ENCODE assay signal across 8 cellular contexts in genomic region chr7:36389371-36390198, GRCh38. TPM values are rescaled to one million over a fixed set of nuclear protein-coding genes. Genes with fewer than 3 reads are reported as not detected.
DNase-seq lines count a peak whose midpoint lies in the region; ATAC-seq and TF ChIP-seq lines count a peak whose summit lies in the region.

A gene with protein sequence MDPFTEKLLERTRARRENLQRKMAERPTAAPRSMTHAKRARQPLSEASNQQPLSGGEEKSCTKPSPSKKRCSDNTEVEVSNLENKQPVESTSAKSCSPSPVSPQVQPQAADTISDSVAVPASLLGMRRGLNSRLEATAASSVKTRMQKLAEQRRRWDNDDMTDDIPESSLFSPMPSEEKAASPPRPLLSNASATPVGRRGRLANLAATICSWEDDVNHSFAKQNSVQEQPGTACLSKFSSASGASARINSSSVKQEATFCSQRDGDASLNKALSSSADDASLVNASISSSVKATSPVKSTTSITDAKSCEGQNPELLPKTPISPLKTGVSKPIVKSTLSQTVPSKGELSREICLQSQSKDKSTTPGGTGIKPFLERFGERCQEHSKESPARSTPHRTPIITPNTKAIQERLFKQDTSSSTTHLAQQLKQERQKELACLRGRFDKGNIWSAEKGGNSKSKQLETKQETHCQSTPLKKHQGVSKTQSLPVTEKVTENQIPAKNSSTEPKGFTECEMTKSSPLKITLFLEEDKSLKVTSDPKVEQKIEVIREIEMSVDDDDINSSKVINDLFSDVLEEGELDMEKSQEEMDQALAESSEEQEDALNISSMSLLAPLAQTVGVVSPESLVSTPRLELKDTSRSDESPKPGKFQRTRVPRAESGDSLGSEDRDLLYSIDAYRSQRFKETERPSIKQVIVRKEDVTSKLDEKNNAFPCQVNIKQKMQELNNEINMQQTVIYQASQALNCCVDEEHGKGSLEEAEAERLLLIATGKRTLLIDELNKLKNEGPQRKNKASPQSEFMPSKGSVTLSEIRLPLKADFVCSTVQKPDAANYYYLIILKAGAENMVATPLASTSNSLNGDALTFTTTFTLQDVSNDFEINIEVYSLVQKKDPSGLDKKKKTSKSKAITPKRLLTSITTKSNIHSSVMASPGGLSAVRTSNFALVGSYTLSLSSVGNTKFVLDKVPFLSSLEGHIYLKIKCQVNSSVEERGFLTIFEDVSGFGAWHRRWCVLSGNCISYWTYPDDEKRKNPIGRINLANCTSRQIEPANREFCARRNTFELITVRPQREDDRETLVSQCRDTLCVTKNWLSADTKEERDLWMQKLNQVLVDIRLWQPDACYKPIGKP (plus strand): TSS chr7:36389862. CDS start chr7:36390027, 165 bp downstream.

- H3K9ac ChIP-seq in parathyroid adenoma, result no peak within 1 kb of the TSS

- DNase-seq in GM12865 (ENCODE audit: low read depth) (peak; percentile 90), NCI-H1105 (lab: John Stamatoyannopoulos, UW) (peak; percentile 89), SW480 (ENCODE audit: low spot score) (peak; percentile 100), cardiac muscle cell (ENCODE audit: low read depth in 1 of 2, low spot score in 1 of 2) (peak; percentile 96 to 99), tibial artery (peak; percentile 94 to 97)
- peak; percentile 88 for DNase-seq in activated naive CD8-positive, alpha-beta T cell treated with anti-CD3 and anti-CD28 coated beads, Interleukin-2, amount 50 U/mL, for 24 hours

- H3K4me3 ChIP-seq in GM12865 (ENCODE audit: low read depth, low read length) (peak within 1 kb of the TSS; percentile 63), cardiac muscle cell (peak within 1 kb of the TSS; percentile 72), parathyroid adenoma (ENCODE audit: low read depth, low read length) (peak within 1 kb of the TSS; percentile 61), tibial artery (peak within 1 kb of the TSS; percentile 57 to 69)

- H3K27me3 ChIP-seq in cardiac muscle cell, result no peaks in the 10 kb centered on the region
- no peaks in the 10 kb centered on the region for H3K27me3 ChIP-seq in parathyroid adenoma (ENCODE audit: control insufficient read depth, insufficient read depth, low read length)
- H3K27me3 ChIP-seq in tibial artery, result no peaks in the 10 kb centered on the region

- peak within 1 kb of the TSS; percentile 94 for H2AFZ ChIP-seq in parathyroid adenoma

- peak within 1 kb of the TSS; percentile 78 for H3K27ac Mint-ChIP-seq in activated naive CD8-positive, alpha-beta T cell treated with anti-CD3 and anti-CD28 coated beads, Interleukin-2, amount 50 U/mL, for 24 hours

- intact Hi-C loops in tibial artery (cut with DNase I; ENCODE audit: low total_unique reads), result loop anchor here (2.0 to 10.0 kb wide), 3 partner anchors 23 to 1532 kb away; a partner anchor contains a TSS

- H3K79me2 ChIP-seq in parathyroid adenoma, result no peaks in the 10 kb centered on the region

- TF ChIP-seq CTCF in GM12865 (IDR thresholded peaks at IDR 0.05; ENCODE audit: insufficient read depth, low read depth, low read length, missing control alignments) (no peak), cardiac muscle cell (IDR thresholded peaks at IDR 0.05; ENCODE audit: low read depth, low read length) (no peak), parathyroid adenoma (IDR thresholded peaks at IDR 0.05) (no peak), tibial artery (IDR thresholded peaks at IDR 0.05) (no peak)

- H3K36me3 Mint-ChIP-seq in activated naive CD8-positive, alpha-beta T cell treated with anti-CD3 and anti-CD28 coated beads, Interleukin-2, amount 50 U/mL, for 24 hours (ENCODE audit: low read depth), result peaks cover 10% of the 10 kb centered on the region

- no peaks in the 10 kb centered on the region for H3K9me3 Mint-ChIP-seq in activated naive CD8-positive, alpha-beta T cell treated with anti-CD3 and anti-CD28 coated beads, Interleukin-2, amount 50 U/mL, for 24 hours

- H3K4me1 ChIP-seq in cardiac muscle cell (ENCODE audit: low read depth) (peaks cover 18% of the 10 kb centered on the region), parathyroid adenoma (no peaks in the 10 kb centered on the region), tibial artery (peaks cover 0 to 46% (median 20%) of the 10 kb centered on the region in 4 donors)

- peak; percentile 74 for ATAC-seq in HG02623 (IDR thresholded peaks at IDR 0.05; ENCODE audit: unreplicated experiment)
- peak; percentile 84 for ATAC-seq in activated naive CD8-positive, alpha-beta T cell treated with anti-CD3 and anti-CD28 coated beads, Interleukin-2, amount 50 U/mL, for 24 hours

- peak within 1 kb of the TSS; percentile 91 for H3K27ac ChIP-seq in cardiac muscle cell
- H3K27ac ChIP-seq in parathyroid adenoma, result peak within 1 kb of the TSS; percentile 71
- peak within 1 kb of the TSS; percentile 72 to 76 for H3K27ac ChIP-seq in tibial artery

- H3K4me1 Mint-ChIP-seq in activated naive CD8-positive, alpha-beta T cell treated with anti-CD3 and anti-CD28 coated beads, Interleukin-2, amount 50 U/mL, for 24 hours, result peaks cover 25% of the 10 kb centered on the region

- H3K27me3 Mint-ChIP-seq in activated naive CD8-positive, alpha-beta T cell treated with anti-CD3 and anti-CD28 coated beads, Interleukin-2, amount 50 U/mL, for 24 hours, result peaks cover 8% of the 10 kb centered on the region

- H3K36me3 ChIP-seq in cardiac muscle cell (no peaks in the 10 kb centered on the region), parathyroid adenoma (ENCODE audit: control insufficient read depth, insufficient read depth, low read length) (no peaks in the 10 kb centered on the region), tibial artery (no peaks in the 10 kb centered on the region)

- peak within 1 kb of the TSS; percentile 83 for H3K4me3 Mint-ChIP-seq in activated naive CD8-positive, alpha-beta T cell treated with anti-CD3 and anti-CD28 coated beads, Interleukin-2, amount 50 U/mL, for 24 hours

- H3K9me3 ChIP-seq in cardiac muscle cell (ENCODE audit: low read depth) (no peaks in the 10 kb centered on the region), parathyroid adenoma (ENCODE audit: control insufficient read depth, low read length) (no peaks in the 10 kb centered on the region), tibial artery (no peaks in the 10 kb centered on the region)

- H3K4me2 ChIP-seq in parathyroid adenoma (ENCODE audit: low read length), result peak within 1 kb of the TSS; percentile 83

RNA-seq across cellular contexts. Expression of the gene that starts here (rescaled TPM):
- total RNA-seq in cardiac muscle cell, result 14.4 and 56.7 TPM in 2 replicates
- 10.1 and 50.1 TPM in 2 replicates for polyA plus RNA-seq in cardiac muscle cell

Comparison
In these comparisons a context has a peak if more than half of its experiments do, and no peak if none do; other contexts are left out.
1. Peak in every context shown above with its lines: DNase-seq, ATAC-seq, H3K4me3 ChIP-seq and H3K27ac ChIP-seq.